ENCODE assay signal across 1 cellular context in genomic region chr1:225466848-225467192, GRCh38.
TF ChIP-seq lines count a peak whose summit lies in the region.

No MANE protein-coding gene starts in this region.

TF ChIP-seq in K562, 482 proteins besides CTCF, POLR2A, EP300 and RAD21 (continued from another document and continues in another):
- TF ChIP-seq ZNF316 (IDR thresholded peaks at IDR 0.05) (no peak), TARDBP (IDR thresholded peaks at IDR 0.05) (no peak), ZNF124 (CRISPR knock-in tag; IDR thresholded peaks at IDR 0.05) (no peak), ZZZ3 (IDR thresholded peaks at IDR 0.05) (no peak), HMG20B (CRISPR knock-in tag; IDR thresholded peaks at IDR 0.05) (no peak), MIER1 (IDR thresholded peaks at IDR 0.05; ENCODE audit: low read depth) (no peak), KAT8 (IDR thresholded peaks at IDR 0.05; ENCODE audit: low read depth) (no peak), HSF4 (CRISPR knock-in tag; IDR thresholded peaks at IDR 0.05; ENCODE audit: borderline replicate concordance) (peak; percentile 71; the same call in 1 of the 2 replicates), ZNF609 (CRISPR knock-in tag; IDR thresholded peaks at IDR 0.05; ENCODE audit: borderline replicate concordance) (no peak), FOXJ3 (CRISPR knock-in tag; IDR thresholded peaks at IDR 0.05) (no peak), ZHX1 (conservative IDR thresholded peaks at IDR 0.05; ENCODE audit: low read length) (no peak), NCOR1 (IDR thresholded peaks at IDR 0.05) (no peak), ERF (CRISPR knock-in tag; IDR thresholded peaks at IDR 0.05) (peak; percentile 88; the same call in 1 of the 2 replicates), WHSC1 (IDR thresholded peaks at IDR 0.05; ENCODE audit: low read length) (no peak), ZNF407 (IDR thresholded peaks at IDR 0.05; ENCODE audit: low read depth) (no peak), SMAD3 (CRISPR knock-in tag; conservative IDR thresholded peaks at IDR 0.05) (peak; percentile 97), SFPQ (IDR thresholded peaks at IDR 0.05; ENCODE audit: low read depth, low read length) (no peak), PHF8 (IDR thresholded peaks at IDR 0.05; ENCODE audit: borderline replicate concordance, low read length) (no peak), PURB (CRISPR knock-in tag; IDR thresholded peaks at IDR 0.05; ENCODE audit: low read depth) (no peak), PCBP1 (IDR thresholded peaks at IDR 0.05; ENCODE audit: low read depth, low read length, poor library complexity, severe bottlenecking) (no peak), PRPF4 (IDR thresholded peaks at IDR 0.05; ENCODE audit: insufficient read depth, low read depth, low read length, poor library complexity, severe bottlenecking) (no peak), MCM2 (IDR thresholded peaks at IDR 0.05; ENCODE audit: low read depth) (no peak), ZNF384 (IDR thresholded peaks at IDR 0.05; ENCODE audit: low read depth, low read length) (no peak), ZNF12 (CRISPR knock-in tag; IDR thresholded peaks at IDR 0.05) (no peak), RBBP5 (IDR thresholded peaks at IDR 0.05; ENCODE audit: borderline replicate concordance, insufficient read depth, low read length, poor library complexity, severe bottlenecking) (no peak), ZBTB43 (CRISPR knock-in tag; IDR thresholded peaks at IDR 0.05) (no peak), ZNF263 (CRISPR knock-in tag; IDR thresholded peaks at IDR 0.05; ENCODE audit: borderline replicate concordance) (no peak), POLR2H (tag; IDR thresholded peaks at IDR 0.05; ENCODE audit: low read depth) (no peak), ZNF232 (CRISPR knock-in tag; IDR thresholded peaks at IDR 0.05) (no peak), NFYB (IDR thresholded peaks at IDR 0.05; ENCODE audit: extremely low read depth, insufficient read length) (no peak), HNRNPK (IDR thresholded peaks at IDR 0.05; ENCODE audit: low read depth, low read length, poor library complexity, severe bottlenecking) (no peak), NELFE (IDR thresholded peaks at IDR 0.05; ENCODE audit: insufficient read depth, insufficient read length) (no peak), ZNF277 (CRISPR knock-in tag; IDR thresholded peaks at IDR 0.05; ENCODE audit: borderline replicate concordance) (no peak), EWSR1 (IDR thresholded peaks at IDR 0.05; ENCODE audit: borderline replicate concordance, low read depth, partially characterized antibody) (no peak), ZNF3 (CRISPR knock-in tag; IDR thresholded peaks at IDR 0.05) (no peak), HES1 (IDR thresholded peaks at IDR 0.05; ENCODE audit: low read depth) (no peak), RFX1 (IDR thresholded peaks at IDR 0.05) (no peak), NR2C2 (CRISPR knock-in tag; IDR thresholded peaks at IDR 0.05) (no peak), NR2C2 (tag; IDR thresholded peaks at IDR 0.05) (peak; percentile 61), PTTG1 (tag; IDR thresholded peaks at IDR 0.05; ENCODE audit: low read depth) (peak; percentile 95)
